8 cellular contexts compared by ENCODE assay signal in the genomic region with DNA sequence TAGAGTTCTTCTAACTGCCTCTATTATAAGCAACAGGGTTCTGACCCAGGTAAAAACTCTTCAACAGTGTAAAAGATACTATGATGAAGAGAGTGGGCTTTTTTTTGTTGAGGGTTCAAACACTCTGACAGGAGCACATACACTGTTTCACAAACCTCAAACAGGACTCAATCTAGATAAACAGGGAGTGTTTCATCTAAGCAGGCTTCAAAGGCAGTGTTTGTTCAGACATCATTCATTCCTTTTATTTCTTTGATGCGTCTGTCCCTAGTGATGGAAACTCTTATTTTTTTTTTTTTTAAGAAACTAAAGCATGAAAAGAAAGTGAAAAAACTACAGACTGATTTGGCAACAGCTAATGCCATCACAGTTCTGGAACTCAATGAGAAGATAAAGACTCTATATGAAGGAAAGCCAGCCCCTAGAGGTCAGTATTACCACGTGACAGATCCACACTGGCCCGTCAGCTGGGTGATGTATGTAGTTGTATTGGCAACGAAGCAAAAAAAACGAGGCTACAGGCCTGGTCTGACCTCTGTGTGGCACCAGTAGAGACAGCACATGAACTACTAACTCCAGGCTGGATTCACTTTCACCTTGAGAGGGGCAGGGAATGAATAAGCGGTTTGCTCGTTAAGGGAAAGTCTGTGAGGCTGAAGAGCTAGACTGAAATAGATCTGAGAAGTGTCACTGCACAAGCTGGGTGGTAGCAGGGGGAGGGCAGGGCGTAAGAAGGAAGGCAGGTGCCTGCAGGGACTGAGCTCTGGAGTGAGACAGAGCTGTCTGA.
A peak's percentile ranks its signal among the peaks of the same experiment; 100 is the strongest.
DNase-seq lines count a peak whose midpoint lies in the region; ATAC-seq, FAIRE-seq and TF ChIP-seq lines count a peak whose summit lies in the region.

No MANE protein-coding gene starts in this region.

- H3K4me2 ChIP-seq in Karpas-422 (ENCODE audit: low read depth, low read length, poor library complexity, severe bottlenecking), result peak overlapping the region; percentile 72

- H4K20me1 ChIP-seq in Karpas-422 (ENCODE audit: insufficient read depth, low read depth, low read length), result no peaks in the 10 kb centered on the region

- intact Hi-C loops in thyroid gland (cut with DNase I), result loop anchor here (10.0 kb wide), 1 partner anchor 329 kb away; no protein-coding TSS in a partner anchor

- peak overlapping the region; percentile 47 for H3K27ac ChIP-seq in 22Rv1
- peak overlapping the region; percentile 97 for H3K27ac ChIP-seq in Karpas-422 (ENCODE audit: low read length)
- H3K27ac ChIP-seq in lung (ENCODE audit: low read depth in 1 of 2, low read length in 1 of 2), result peak overlapping the region; percentile 65 to 77
- no peak overlapping the region for H3K27ac ChIP-seq in thyroid gland

- DNase-seq in H54 (ENCODE audit: insufficient read length, low spot score), result no peak
- DNase-seq in Karpas-422, result peak; percentile 96
- DNase-seq in SHP77 (lab: John Stamatoyannopoulos, UW), result peak; percentile 86
- DNase-seq in choroid plexus epithelial cell (ENCODE audit: low read depth), result peak; percentile 78
- no peak for DNase-seq in lung (ENCODE audit: low spot score)
- peak; percentile 39 to 56 for DNase-seq in thyroid gland

- H3K4me3 ChIP-seq in GM08714 (ENCODE audit: low read length), result peak overlapping the region; percentile 0; the same call in 1 of the 2 replicates
- peak overlapping the region; percentile 46; the same call in 1 of the 2 replicates for H3K4me3 ChIP-seq in Karpas-422 (ENCODE audit: low read length)
- H3K4me3 ChIP-seq in choroid plexus epithelial cell (ENCODE audit: low read depth, low read length), result no peak overlapping the region
- H3K4me3 ChIP-seq in lung, result no peak overlapping the region
- no peak overlapping the region for H3K4me3 ChIP-seq in thyroid gland (replicated peaks in 1 of 3)

- no peak overlapping the region for H2AFZ ChIP-seq in Karpas-422 (ENCODE audit: low read length)

- TF ChIP-seq POLR2A in H54 (IDR thresholded peaks at IDR 0.05; ENCODE audit: low read depth, low read length), result no peak
- TF ChIP-seq POLR2A in thyroid gland (IDR thresholded peaks at IDR 0.05), result no peak

- TF ChIP-seq CTCF in 22Rv1 (IDR thresholded peaks at IDR 0.05) (peak; percentile 70), choroid plexus epithelial cell (conservative IDR thresholded peaks at IDR 0.05; ENCODE audit: low read depth, low read length) (peak; percentile 15), lung (IDR thresholded peaks at IDR 0.05; ENCODE audit: control extremely low read depth, extremely low read depth) (peak; percentile 16), thyroid gland (IDR thresholded peaks at IDR 0.05) (peak in 3 of 6 experiments; percentile 13 to 35 (median 30))

- no peaks in the 10 kb centered on the region for H3K9me2 ChIP-seq in Karpas-422 (replicated peaks; ENCODE audit: insufficient read depth, low read length)

- no peaks in the 10 kb centered on the region for H3K9me3 ChIP-seq in Karpas-422 (ENCODE audit: low read length)
- H3K9me3 ChIP-seq in lung (ENCODE audit: control insufficient read depth in 2 of 2, insufficient read depth in 1 of 2, low read length in 1 of 2), result no peaks in the 10 kb centered on the region
- no peaks in the 10 kb centered on the region for H3K9me3 ChIP-seq in thyroid gland

- no peaks in the 10 kb centered on the region for H3K36me3 ChIP-seq in Karpas-422 (ENCODE audit: insufficient read depth, low read length)
- no peaks in the 10 kb centered on the region for H3K36me3 ChIP-seq in lung (ENCODE audit: control insufficient read depth in 2 of 2, insufficient read depth in 2 of 2, low read length in 2 of 2)
- no peaks in the 10 kb centered on the region for H3K36me3 ChIP-seq in thyroid gland

- H3K27me3 ChIP-seq in Karpas-422 (ENCODE audit: low read length) (no peaks in the 10 kb centered on the region), lung (ENCODE audit: control insufficient read depth, insufficient read depth) (no peaks in the 10 kb centered on the region), thyroid gland (no peaks in the 10 kb centered on the region)

- H3K4me1 ChIP-seq in Karpas-422 (ENCODE audit: low read length), result peaks cover 79% of the 10 kb centered on the region
- peaks cover 2 to 9% of the 10 kb centered on the region in 2 donors for H3K4me1 ChIP-seq in lung (ENCODE audit: control insufficient read depth in 2 of 2, insufficient read depth in 2 of 2, low read length in 2 of 2)
- peaks cover 0 to 11% of the 10 kb centered on the region in 2 donors for H3K4me1 ChIP-seq in thyroid gland

- peak; percentile 32 for ATAC-seq in lung (ENCODE audit: insufficient read depth, low FRiP score)

- FAIRE-seq in H54 (lab: Jason Lieb, UNC), result peak; percentile 66

- peaks cover 4% of the 10 kb centered on the region; the same call in 1 of the 2 replicates for H3K79me2 ChIP-seq in Karpas-422 (ENCODE audit: low read length)

- peak overlapping the region; percentile 71 for H3K9ac ChIP-seq in Karpas-422 (ENCODE audit: low read length)

- WGBS in lung, 2 donors, result 19 to 21% methylated on average over 8 of the region's 8 CpGs
- whole genome bisulfite sequencing in thyroid gland, 2 donors, result 25 to 32% methylated on average over 8 of the region's 8 CpGs

Comparison
In these comparisons a context has a peak if more than half of its experiments do, and no peak if none do; other contexts are left out.
1. H3K27ac ChIP-seq: peak in 22Rv1 (single experiment), Karpas-422 (single experiment) and lung (2 of 2); none in thyroid gland (0 of 3).
2. H3K4me3 ChIP-seq: peak in GM08714 (single experiment) and Karpas-422 (single experiment); none in choroid plexus epithelial cell (single experiment), lung (single experiment) and thyroid gland (0 of 3).
3. DNase-seq: peak in Karpas-422 (single experiment), SHP77 (2 of 2), choroid plexus epithelial cell (single experiment) and thyroid gland (2 of 2); none in H54 (single experiment) and lung (single experiment).